Comparison of ENCODE assay signal across 1 cellular context in the genomic region with DNA sequence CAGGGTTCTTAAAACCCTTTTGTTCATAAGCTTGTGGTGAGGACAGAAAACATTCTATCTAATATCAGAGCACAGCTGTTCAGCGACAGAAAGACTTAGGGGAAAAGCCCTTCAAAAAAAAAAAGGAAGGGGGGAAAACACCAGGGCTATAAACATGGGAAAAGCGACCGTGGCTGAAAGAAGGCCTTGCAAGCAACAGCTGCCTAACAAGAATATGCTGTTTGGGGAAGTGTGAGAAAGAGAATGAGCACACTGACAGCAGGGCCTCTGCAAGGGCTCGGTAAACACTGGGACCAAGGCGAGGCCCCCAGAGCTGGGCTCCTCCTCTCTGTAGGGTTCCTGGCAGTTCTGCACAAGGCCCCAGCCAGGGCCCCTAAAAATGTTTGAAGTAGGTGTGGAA.
TF ChIP-seq lines count a peak whose summit lies in the region.

No MANE protein-coding gene starts in this region.

TF ChIP-seq in WTC11, 78 proteins besides CTCF, POLR2A, EP300 and RAD21 (continued from another document):
- TF ChIP-seq, protein P1, sequence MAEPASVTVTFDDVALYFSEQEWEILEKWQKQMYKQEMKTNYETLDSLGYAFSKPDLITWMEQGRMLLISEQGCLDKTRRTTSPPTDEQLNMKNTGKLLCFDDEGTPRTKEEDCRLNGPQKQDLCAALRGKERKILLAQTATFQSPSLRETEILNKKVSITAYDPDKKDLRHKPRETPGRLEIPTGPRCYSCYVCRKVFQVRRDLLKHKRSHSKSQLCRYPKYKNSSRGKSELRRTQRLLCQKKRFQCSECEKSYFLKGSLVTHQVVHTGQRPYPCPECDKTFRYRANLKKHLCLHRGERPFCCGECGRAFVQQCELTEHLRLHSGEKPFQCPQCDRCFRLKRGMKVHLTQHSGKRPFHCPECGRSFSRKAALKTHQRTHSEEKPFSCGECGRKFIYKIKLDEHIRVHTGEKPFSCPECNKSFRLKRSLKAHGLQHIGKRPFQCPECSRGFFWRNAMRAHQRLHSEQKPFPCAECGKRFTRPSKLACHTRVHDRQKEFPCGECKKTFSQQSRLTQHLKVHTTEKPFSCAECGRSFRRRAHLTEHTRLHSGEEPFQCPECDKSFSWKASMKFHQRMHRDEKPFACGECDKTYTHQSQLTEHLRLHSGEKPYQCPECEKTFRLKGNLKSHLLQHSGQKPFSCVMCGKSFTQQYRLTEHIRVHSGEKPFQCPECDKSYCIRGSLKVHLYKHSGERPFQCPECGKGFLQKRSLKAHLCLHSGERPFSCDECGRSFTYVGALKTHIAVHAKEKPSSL (CRISPR knock-in tag; conservative IDR thresholded peaks at IDR 0.05): no peak
- no peak for TF ChIP-seq NFYB (CRISPR knock-in tag; conservative IDR thresholded peaks at IDR 0.05; ENCODE audit: low read depth)
- TF ChIP-seq TEAD4 (CRISPR knock-in tag; IDR thresholded peaks at IDR 0.05): no peak
- no peak for TF ChIP-seq FOXJ3 (CRISPR knock-in tag; IDR thresholded peaks at IDR 0.05; ENCODE audit: borderline replicate concordance)
- TF ChIP-seq ZNF396 (CRISPR knock-in tag; IDR thresholded peaks at IDR 0.05; ENCODE audit: borderline replicate concordance): no peak
TF ChIP-seq in WTC11: peak in this region for 0.
